Comparison of ENCODE assay signal across 2 cellular contexts in the genomic region with DNA sequence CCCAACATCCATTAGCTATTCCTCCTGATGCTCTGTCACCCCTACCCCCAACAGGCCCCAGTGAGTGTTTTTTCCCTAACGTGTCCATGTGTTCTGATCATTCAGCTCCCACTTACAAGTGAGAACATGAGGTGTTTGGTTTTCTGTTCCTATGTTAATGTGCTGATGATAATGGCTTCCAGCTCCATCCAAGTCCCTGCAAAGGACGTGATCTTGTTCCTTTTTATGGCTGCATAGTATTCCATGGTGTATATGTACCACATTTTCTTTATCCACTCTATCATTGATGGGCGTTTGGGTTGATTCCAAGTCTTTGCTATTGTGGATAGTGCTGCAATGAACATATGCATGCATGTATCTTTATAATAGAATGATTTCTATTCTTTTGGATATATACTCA. TPM values are rescaled to one million over a fixed set of nuclear protein-coding genes. Genes with fewer than 3 reads are reported as not detected.
"Had no signal": no experiment of that assay in that cellular context is flagged by ENCODE, and none has a peak within 500 bp of the region (broad histone marks: within the 10 kb centered on the region; RNA-seq: fewer than 3 reads in every experiment).

No MANE protein-coding gene starts in this region.

RNA-seq across cellular contexts. Expression of a gene that starts 47.8 kb away (rescaled TPM):
- total RNA-seq: G401 had no signal
- polyA plus RNA-seq: GM12878 had no signal
